Comparison of ENCODE assay signal across 11 cellular contexts in the genomic region with DNA sequence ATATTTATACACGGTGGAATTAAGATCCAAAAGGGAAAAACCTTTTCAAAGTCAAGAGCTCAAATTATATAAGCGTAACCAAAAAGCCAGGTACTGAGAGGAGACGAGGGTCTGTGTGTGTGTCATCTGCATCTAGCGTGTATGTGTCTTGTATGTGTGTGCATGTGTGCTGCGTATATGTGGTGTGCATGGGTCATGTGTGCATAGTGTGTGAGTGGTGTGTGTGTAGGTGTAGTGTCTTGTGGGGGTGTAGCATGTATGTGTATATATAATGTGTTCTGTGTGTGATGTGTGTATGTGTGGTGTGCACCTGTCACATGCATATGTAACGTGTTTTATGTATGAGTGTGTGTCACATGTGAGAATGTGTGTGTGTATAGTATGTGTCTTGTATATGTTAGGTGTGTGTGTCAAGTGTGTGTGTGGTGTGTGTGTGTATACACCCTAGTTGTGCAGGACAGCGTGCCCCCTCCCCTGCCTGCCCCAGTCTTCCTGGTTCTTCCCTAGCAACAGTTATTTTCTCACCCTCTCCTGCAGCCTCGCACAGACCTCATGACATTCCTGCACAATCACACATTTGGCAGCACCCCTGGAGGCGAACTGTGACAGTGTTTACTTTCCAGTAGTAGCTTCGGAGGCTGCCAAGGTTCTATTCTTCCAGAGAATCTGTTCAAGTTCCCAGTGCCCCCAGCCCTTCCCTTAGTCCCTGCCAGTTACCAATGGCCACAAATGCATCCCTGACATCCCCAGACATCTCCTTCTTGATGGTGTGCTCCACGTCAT. TPM values are rescaled to one million over a fixed set of nuclear protein-coding genes. Genes with fewer than 3 reads are reported as not detected.
DNase-seq lines count a peak whose midpoint lies in the region; ATAC-seq and TF ChIP-seq lines count a peak whose summit lies in the region.
"Had no signal": no experiment of that assay in that cellular context is flagged by ENCODE, and none has a peak within 500 bp of the region (broad histone marks: within the 10 kb centered on the region; RNA-seq: fewer than 3 reads in every experiment).

No MANE protein-coding gene starts in this region.

- intact Hi-C loops in cardiac septum (cut with DNase I) (no loop called here), psoas muscle (cut with DNase I) (no loop called here)

- H3K27me3 ChIP-seq in psoas muscle (ENCODE audit: insufficient read depth in 3 of 3, low read length in 2 of 3) = no peaks in the 10 kb centered on the region
- H3K27me3 ChIP-seq: hepatocyte had no signal

- peaks cover 3 to 79% of the 10 kb centered on the region in 2 donors for H3K36me3 ChIP-seq in psoas muscle (ENCODE audit: insufficient read depth in 1 of 2, low read depth in 1 of 2)

- DNase-seq in COR-L47 (lab: John Stamatoyannopoulos, UW) (peak; percentile 20), astrocyte of the cerebellum (ENCODE audit: low read depth) (peak; percentile 44), cardiac septum (ENCODE audit: low spot score) (peak; percentile 86), psoas muscle (peak in 1 of 2 donors; percentile 65), NCI-H2081 treated with DMSO at 0.1 percent for 48 hours (lab: John Stamatoyannopoulos, UW) (no peak)
- DNase-seq in activated CD8-positive, alpha-beta memory T cell treated with anti-CD3 and anti-CD28 coated beads for 24 hours = no peak
- DNase-seq in activated naive CD4-positive, alpha-beta T cell treated with anti-CD3 and anti-CD28 coated beads, Interleukin-2, amount 50 U/mL, for 16 hours = no peak
- DNase-seq: DMS 273 treated with DMSO at 0.1 percent for 48 hours, occipital lobe had no signal

- peaks cover 41% of the 10 kb centered on the region for H3K4me1 ChIP-seq in psoas muscle

- 64 to 74% (median 66%) methylated on average over 11 of the region's 11 CpGs for WGBS in psoas muscle, 3 donors

- ATAC-seq in psoas muscle (peak in 3 of 4 donors; percentile 35 to 43 (median 39)), HG03159 (IDR thresholded peaks at IDR 0.05; ENCODE audit: unreplicated experiment) (no peak)

- no peaks in the 10 kb centered on the region for H3K9me3 ChIP-seq in psoas muscle

- H3K27ac ChIP-seq in psoas muscle = peak overlapping the region; percentile 61
- H3K27ac ChIP-seq: hepatocyte had no signal

- TF ChIP-seq CTCF in astrocyte of the cerebellum (IDR thresholded peaks at IDR 0.05; ENCODE audit: low read depth, low read length, missing control alignments) (no peak), psoas muscle (IDR thresholded peaks at IDR 0.05) (no peak)

- in situ Hi-C loops in astrocyte of the cerebellum (cut with HindIII; ENCODE audit: low sequenced_read_pairs) = no loop called here

- no peak overlapping the region for H3K4me3 ChIP-seq in astrocyte of the cerebellum (ENCODE audit: low read depth, low read length)
- H3K4me3 ChIP-seq in psoas muscle = no peak overlapping the region
- H3K4me3 ChIP-seq: hepatocyte had no signal

RNA-seq across cellular contexts. Expression of gene TNIP1, which starts 27.1 kb away (rescaled TPM):
- total RNA-seq in cardiac septum (110 TPM), psoas muscle (100 to 1,000 TPM; 114 to 218 (median 149) TPM)
- 100 to 1,000 TPM in 2 of 3 donors, 10 to 100 TPM in 1; 55.5 to 167 (median 106) TPM for polyA plus RNA-seq in psoas muscle

RNA-seq across cellular contexts. Expression of gene ANXA6, which starts 49.6 kb away (rescaled TPM):
- total RNA-seq in cardiac septum (257 TPM), psoas muscle (100 to 1,000 TPM; 133 to 234 (median 154) TPM)
- 100 to 1,000 TPM in 2 of 3 donors, 10 to 100 TPM in 1; 81.4 to 129 (median 112) TPM for polyA plus RNA-seq in psoas muscle

Comparison
In these comparisons a context has a peak if more than half of its experiments do, and no peak if none do; other contexts are left out.
1. DNase-seq: peak in COR-L47 (single experiment), astrocyte of the cerebellum (single experiment) and cardiac septum (single experiment); none in activated CD8-positive, alpha-beta memory T cell treated with anti-CD3 and anti-CD28 coated beads for 24 hours (single experiment), NCI-H2081 treated with DMSO at 0.1 percent for 48 hours (single experiment) and activated naive CD4-positive, alpha-beta T cell treated with anti-CD3 and anti-CD28 coated beads, Interleukin-2, amount 50 U/mL, for 16 hours (single experiment).